Comparison of ENCODE assay signal across 19 cellular contexts in the genomic region with DNA sequence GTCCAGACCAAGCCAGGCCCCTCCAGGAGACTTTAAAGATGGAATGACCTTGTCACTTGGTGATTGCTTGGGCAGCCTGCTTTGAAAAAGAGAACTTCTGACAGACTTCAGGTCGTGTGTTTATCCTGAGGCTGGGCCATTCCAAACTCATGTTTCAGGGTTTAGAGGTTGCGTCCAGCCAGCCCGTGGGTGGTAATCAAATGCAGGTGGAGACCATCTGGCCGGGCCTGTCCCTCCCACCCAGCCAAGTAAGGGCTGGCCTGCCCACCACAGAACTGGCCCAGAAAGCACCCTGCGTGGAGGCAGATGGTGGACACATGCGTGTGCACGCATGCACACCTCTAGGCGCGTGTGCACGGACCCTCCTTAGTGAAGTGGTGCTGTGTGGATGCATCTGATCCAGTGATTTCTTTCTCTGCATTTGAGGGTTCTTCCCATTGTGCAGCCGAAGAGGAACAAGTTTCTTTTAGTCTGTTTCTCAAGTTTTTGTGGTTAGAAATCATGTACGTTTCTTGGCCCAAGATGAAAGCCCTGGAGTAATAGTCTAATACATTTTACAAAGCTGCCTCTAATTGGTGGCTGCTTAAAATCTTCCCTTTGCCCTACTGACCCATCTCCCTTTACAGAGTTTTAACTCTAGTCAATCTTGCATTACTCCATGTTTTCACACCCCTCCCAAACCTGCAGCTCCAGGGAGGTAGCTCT. TPM values are rescaled to one million over a fixed set of nuclear protein-coding genes. Genes with fewer than 3 reads are reported as not detected.
DNase-seq lines count a peak whose midpoint lies in the region; ATAC-seq, FAIRE-seq and TF ChIP-seq lines count a peak whose summit lies in the region.
"Had no signal": no experiment of that assay in that cellular context is flagged by ENCODE, and none has a peak within 500 bp of the region (broad histone marks: within the 10 kb centered on the region; RNA-seq: fewer than 3 reads in every experiment).

No MANE protein-coding gene starts in this region.

- peaks cover 2% of the 10 kb centered on the region for H3K9me3 Mint-ChIP-seq in astrocyte (ENCODE audit: unreplicated experiment)
- H3K9me3 Mint-ChIP-seq in activated naive CD4-positive, alpha-beta T cell treated with anti-CD3 and anti-CD28 coated beads, Interleukin-2, amount 10 ng/mL, durations not matched to agents 7 days and 5 days: no peaks in the 10 kb centered on the region
- H3K9me3 Mint-ChIP-seq: CD4-positive, alpha-beta memory T cell; neural crest cell; stimulated activated effector memory CD8-positive, alpha-beta T cell treated with anti-CD3 and anti-CD28 coated beads, Interleukin-12 subunit alpha, Interleukin-12 subunit beta, amount 100 ng/mL, for 72 hours had no signal

- no peaks in the 10 kb centered on the region for H3K27me3 ChIP-seq in astrocyte (ENCODE audit: insufficient read depth, low read length)
- H3K27me3 ChIP-seq in mesendoderm (ENCODE audit: insufficient read depth, low read length, poor library complexity): no peaks in the 10 kb centered on the region
- H3K27me3 ChIP-seq: esophagus muscularis mucosa, right lobe of liver had no signal

- H3K79me1 ChIP-seq in mesendoderm (ENCODE audit: low read length): no peaks in the 10 kb centered on the region

- H3K27ac ChIP-seq in astrocyte (ENCODE audit: low read depth, low read length): no peak overlapping the region
- H3K27ac ChIP-seq in mesendoderm (ENCODE audit: low read depth, low read length): no peak overlapping the region
- H3K27ac ChIP-seq: esophagus muscularis mucosa, lower lobe of right lung, right lobe of liver had no signal

- peaks cover 33% of the 10 kb centered on the region for H4K20me1 ChIP-seq in astrocyte (ENCODE audit: insufficient read depth, low read length)

- H2BK120ac ChIP-seq in mesendoderm (ENCODE audit: low read depth, low read length): no peak overlapping the region

- no peak overlapping the region for H4K5ac ChIP-seq in mesendoderm (ENCODE audit: low read length)

- H3K56ac ChIP-seq in mesendoderm (ENCODE audit: low read length): no peak overlapping the region

- no peak overlapping the region for H3K23ac ChIP-seq in mesendoderm (ENCODE audit: low read length)

- no peak overlapping the region for H3K4me3 Mint-ChIP-seq in astrocyte (ENCODE audit: unreplicated experiment)
- no peak overlapping the region for H3K4me3 Mint-ChIP-seq in activated naive CD4-positive, alpha-beta T cell treated with anti-CD3 and anti-CD28 coated beads, Interleukin-2, amount 10 ng/mL, durations not matched to agents 7 days and 5 days
- H3K4me3 Mint-ChIP-seq: CD4-positive, alpha-beta memory T cell; neural crest cell; stimulated activated effector memory CD8-positive, alpha-beta T cell treated with anti-CD3 and anti-CD28 coated beads, Interleukin-12 subunit alpha, Interleukin-12 subunit beta, amount 100 ng/mL, for 72 hours had no signal

- no peak for TF ChIP-seq POLR2A in GM12892 (IDR thresholded peaks at IDR 0.05; ENCODE audit: low read depth, low read length)

- H3K36me3 Mint-ChIP-seq in astrocyte (ENCODE audit: low read depth, unreplicated experiment): peaks cover 18% of the 10 kb centered on the region
- peaks cover 9% of the 10 kb centered on the region for H3K36me3 Mint-ChIP-seq in activated naive CD4-positive, alpha-beta T cell treated with anti-CD3 and anti-CD28 coated beads, Interleukin-2, amount 10 ng/mL, durations not matched to agents 7 days and 5 days

- no peak overlapping the region for H2AK5ac ChIP-seq in mesendoderm (ENCODE audit: low read length)

- peaks cover 15% of the 10 kb centered on the region for H3K4me1 Mint-ChIP-seq in astrocyte (ENCODE audit: low read depth, unreplicated experiment)
- peaks cover 2% of the 10 kb centered on the region for H3K4me1 Mint-ChIP-seq in activated naive CD4-positive, alpha-beta T cell treated with anti-CD3 and anti-CD28 coated beads, Interleukin-2, amount 10 ng/mL, durations not matched to agents 7 days and 5 days
- H3K4me1 Mint-ChIP-seq: neural crest cell had no signal

- no peak overlapping the region for H2BK15ac ChIP-seq in mesendoderm (replicated peaks; ENCODE audit: low read depth)

- DNase-seq in AG09319 (ENCODE audit: extremely low read depth, low read depth) (peak; percentile 74), GM12892 (ENCODE audit: insufficient read length) (no peak), astrocyte (ENCODE audit: low read depth) (peak; percentile 77), foreskin fibroblast (peak; percentile 91 to 96), mesendoderm (no peak)
- DNase-seq in activated naive CD4-positive, alpha-beta T cell treated with anti-CD3 and anti-CD28 coated beads, Interleukin-2, amount 10 ng/mL, durations not matched to agents 7 days and 5 days: no peak
- DNase-seq: activated naive CD4-positive, alpha-beta T cell treated with anti-CD3 and anti-CD28 coated beads, Interleukin-2, amount 50 U/mL, for 16 hours; CD4-positive, alpha-beta memory T cell; lower lobe of right lung; NCI-H2107; right lobe of liver; SHP77; stimulated activated CD4-positive, alpha-beta T cell treated with anti-CD3 and anti-CD28 coated beads, Interleukin-4, amount 100 ng/mL, for 4 hours had no signal

- H3K4me2 ChIP-seq in astrocyte (ENCODE audit: low read length) (peak overlapping the region; percentile 76), mesendoderm (ENCODE audit: low read length) (no peak overlapping the region)

- H3K4me1 ChIP-seq in astrocyte (ENCODE audit: insufficient read depth, low read length): peaks cover 18% of the 10 kb centered on the region
- no peaks in the 10 kb centered on the region for H3K4me1 ChIP-seq in mesendoderm (ENCODE audit: control insufficient read depth, low read depth, low read length)
- H3K4me1 ChIP-seq: HAP-1, right lobe of liver had no signal

- H3K36me3 ChIP-seq in astrocyte (ENCODE audit: insufficient read depth, low read length): no peaks in the 10 kb centered on the region
- no peaks in the 10 kb centered on the region for H3K36me3 ChIP-seq in mesendoderm (ENCODE audit: control insufficient read depth, insufficient read depth, low read length)

- H2AFZ ChIP-seq in astrocyte (ENCODE audit: low read depth, low read length): no peak overlapping the region

- no peaks in the 10 kb centered on the region for H3K79me2 ChIP-seq in astrocyte (ENCODE audit: insufficient read depth, low read length)
- H3K79me2 ChIP-seq in mesendoderm (ENCODE audit: control insufficient read depth, insufficient read depth, low read length): no peaks in the 10 kb centered on the region

- H3K9me3 ChIP-seq in astrocyte (ENCODE audit: insufficient read depth, low read depth, low read length): no peaks in the 10 kb centered on the region
- H3K9me3 ChIP-seq: esophagus muscularis mucosa, HAP-1, lower lobe of right lung, right lobe of liver had no signal

- FAIRE-seq in GM12892 (lab: Jason Lieb, UNC) (peak; percentile 21), astrocyte (lab: Jason Lieb, UNC) (no peak)

- H3K9ac ChIP-seq in astrocyte (ENCODE audit: low read length) (no peak overlapping the region), mesendoderm (ENCODE audit: low read length) (no peak overlapping the region)

- H4K8ac ChIP-seq in mesendoderm (ENCODE audit: low read depth, low read length): no peak overlapping the region

- WGBS in mesendoderm (ENCODE audit: extremely low coverage, insufficient coverage, low lambda C conversion rate): no CpG with 5 or more reads among the region's 12 CpGs

- CTCF ChIA-PET in activated naive CD4-positive, alpha-beta T cell treated with anti-CD3 and anti-CD28 coated beads, Interleukin-2, amount 10 ng/mL, durations not matched to agents 7 days and 5 days (lab: Charles Lee): interaction anchor here (0.5 kb wide), 1 partner anchor 55 kb away, joined by 3 read pairs; no protein-coding TSS in a partner anchor

- no peak overlapping the region for H3K18ac ChIP-seq in mesendoderm (ENCODE audit: low read length)

- no peak overlapping the region for H3K27ac Mint-ChIP-seq in astrocyte (ENCODE audit: unreplicated experiment)
- no peak overlapping the region for H3K27ac Mint-ChIP-seq in activated naive CD4-positive, alpha-beta T cell treated with anti-CD3 and anti-CD28 coated beads, Interleukin-2, amount 10 ng/mL, durations not matched to agents 7 days and 5 days
- H3K27ac Mint-ChIP-seq: stimulated activated effector memory CD8-positive, alpha-beta T cell treated with anti-CD3 and anti-CD28 coated beads, Interleukin-12 subunit alpha, Interleukin-12 subunit beta, amount 100 ng/mL, for 72 hours had no signal

- no peak overlapping the region for H3K4ac ChIP-seq in mesendoderm (ENCODE audit: low read depth, low read length)

- ATAC-seq in HG03354 (IDR thresholded peaks at IDR 0.05; ENCODE audit: poor library complexity, severe bottlenecking, unreplicated experiment) (no peak), HG03469 (IDR thresholded peaks at IDR 0.05; ENCODE audit: unreplicated experiment) (no peak)
- ATAC-seq: lower lobe of right lung; right lobe of liver; stimulated activated effector memory CD8-positive, alpha-beta T cell treated with anti-CD3 and anti-CD28 coated beads, Interleukin-12 subunit alpha, Interleukin-12 subunit beta, amount 100 ng/mL, for 72 hours had no signal

- no peak overlapping the region for H3K4me3 ChIP-seq in astrocyte (ENCODE audit: insufficient read depth, low read depth, low read length)
- H3K4me3 ChIP-seq in foreskin fibroblast (ENCODE audit: low read depth in 1 of 2, low read length in 2 of 2): peak overlapping the region in 1 of 2 donors; percentile 33
- no peak overlapping the region for H3K4me3 ChIP-seq in mesendoderm (ENCODE audit: low read length)
- H3K4me3 ChIP-seq: esophagus muscularis mucosa, HAP-1, lower lobe of right lung, right lobe of liver had no signal

- no peaks in the 10 kb centered on the region for H3K27me3 Mint-ChIP-seq in astrocyte (ENCODE audit: low read depth, unreplicated experiment)
- H3K27me3 Mint-ChIP-seq in activated naive CD4-positive, alpha-beta T cell treated with anti-CD3 and anti-CD28 coated beads, Interleukin-2, amount 10 ng/mL, durations not matched to agents 7 days and 5 days: no peaks in the 10 kb centered on the region
- H3K27me3 Mint-ChIP-seq: CD4-positive, alpha-beta memory T cell had no signal

- H2BK5ac ChIP-seq in mesendoderm (ENCODE audit: low read length): no peak overlapping the region

- TF ChIP-seq CTCF in AG09319 (IDR thresholded peaks at IDR 0.05; ENCODE audit: low read depth, low read length) (no peak), astrocyte (IDR thresholded peaks at IDR 0.05; ENCODE audit: insufficient read depth, low read depth, low read length) (no peak), foreskin fibroblast (IDR thresholded peaks at IDR 0.05; ENCODE audit: low read depth, low read length) (no peak)

RNA-seq across cellular contexts. Expression of a gene that starts 43.0 kb away (rescaled TPM):
- polyA plus RNA-seq in GM12892 (2012; ENCODE audit: missing spikeins): 2.4 TPM
- 25.8 and 26.2 TPM in 2 replicates for total RNA-seq in astrocyte
- polyA plus RNA-seq in mesendoderm (2013, experiment 1 of 2): 5.3 TPM
- polyA plus RNA-seq in mesendoderm (2013, experiment 2 of 2): 4.8 TPM

RNA-seq across cellular contexts. Expression of a gene that starts 44.2 kb away (rescaled TPM):
- 30.7 TPM for polyA plus RNA-seq in GM12892 (2012; ENCODE audit: missing spikeins)
- 145 and 155 TPM in 2 replicates for total RNA-seq in astrocyte
- polyA plus RNA-seq in mesendoderm (2013, experiment 1 of 2): 47.3 TPM
- polyA plus RNA-seq in mesendoderm (2013, experiment 2 of 2): 49.0 TPM

Comparison
In these comparisons a context has a peak if more than half of its experiments do, and no peak if none do; other contexts are left out.
1. DNase-seq: peak in AG09319 (single experiment), astrocyte (single experiment) and foreskin fibroblast (2 of 2); none in GM12892 (single experiment), activated naive CD4-positive, alpha-beta T cell treated with anti-CD3 and anti-CD28 coated beads, Interleukin-2, amount 10 ng/mL, durations not matched to agents 7 days and 5 days (single experiment) and mesendoderm (single experiment).